Comparison of ENCODE assay signal across 1 cellular context in genomic region chr2:121659933-121660332, GRCh38.
TF ChIP-seq lines count a peak whose summit lies in the region.

No MANE protein-coding gene starts in this region.

TF ChIP-seq in HepG2, 621 proteins besides CTCF, POLR2A, EP300 and RAD21 (continued from another document and continues in another):
- TF ChIP-seq RNF219 (CRISPR knock-in tag; IDR thresholded peaks at IDR 0.05) (no peak), ZNF160 (CRISPR knock-in tag; IDR thresholded peaks at IDR 0.05) (no peak), KIAA2018 (CRISPR knock-in tag; IDR thresholded peaks at IDR 0.05; ENCODE audit: borderline replicate concordance) (no peak), THYN1 (CRISPR knock-in tag; IDR thresholded peaks at IDR 0.05; ENCODE audit: borderline replicate concordance, low read depth) (no peak), BORCS8-MEF2B (CRISPR knock-in tag; IDR thresholded peaks at IDR 0.05) (no peak), HNRNPLL (IDR thresholded peaks at IDR 0.05; ENCODE audit: low read depth, low read length, poor library complexity, severe bottlenecking) (no peak), ZSCAN12 (CRISPR knock-in tag; IDR thresholded peaks at IDR 0.05) (no peak), ZNF337 (CRISPR knock-in tag; IDR thresholded peaks at IDR 0.05; ENCODE audit: borderline replicate concordance, low read depth) (0 out of 2 replicates have a peak, but pooled peaks have one; percentile 50), CEBPB (IDR thresholded peaks at IDR 0.05; ENCODE audit: borderline replicate concordance, low read depth, low read length) (no peak), MTA3 (CRISPR knock-in tag; IDR thresholded peaks at IDR 0.05) (no peak), MXI1 (IDR thresholded peaks at IDR 0.05; ENCODE audit: borderline replicate concordance, low read depth, low read length) (no peak), MLXIP (CRISPR knock-in tag; IDR thresholded peaks at IDR 0.05; ENCODE audit: borderline replicate concordance) (no peak), PLSCR1 (CRISPR knock-in tag; IDR thresholded peaks at IDR 0.05; ENCODE audit: borderline replicate concordance) (no peak), ZNF563 (CRISPR knock-in tag; IDR thresholded peaks at IDR 0.05) (no peak), RARA (CRISPR knock-in tag; IDR thresholded peaks at IDR 0.05) (peak; percentile 89), ZNF878 (CRISPR knock-in tag; IDR thresholded peaks at IDR 0.05) (peak; percentile 47; the same call in 1 of the 2 replicates), HOXA9 (CRISPR knock-in tag; IDR thresholded peaks at IDR 0.05; ENCODE audit: borderline replicate concordance) (no peak), E2F1 (CRISPR knock-in tag; IDR thresholded peaks at IDR 0.05) (no peak), PCBP1 (IDR thresholded peaks at IDR 0.05; ENCODE audit: borderline replicate concordance, low read depth, low read length) (no peak), NFIB (CRISPR knock-in tag; IDR thresholded peaks at IDR 0.05; ENCODE audit: borderline replicate concordance) (no peak), KDM6A (CRISPR knock-in tag; IDR thresholded peaks at IDR 0.05; ENCODE audit: low read depth) (peak; percentile 28; the same call in 1 of the 2 replicates), THAP11 (CRISPR knock-in tag; IDR thresholded peaks at IDR 0.05) (no peak), ZBTB33 (CRISPR knock-in tag; IDR thresholded peaks at IDR 0.05) (no peak), TBX3 (IDR thresholded peaks at IDR 0.05; ENCODE audit: borderline replicate concordance) (no peak), ZNF781 (CRISPR knock-in tag; IDR thresholded peaks at IDR 0.05; ENCODE audit: borderline replicate concordance, not compliant biosample characterization) (no peak), DPF2 (CRISPR knock-in tag; IDR thresholded peaks at IDR 0.05; ENCODE audit: borderline replicate concordance, low read depth) (0 out of 2 replicates have a peak, but pooled peaks have one; percentile 17), PCBP2 (optimal IDR thresholded peaks at IDR 0.05; ENCODE audit: low read depth, low read length, poor library complexity, severe bottlenecking) (no peak), CAMTA2 (CRISPR knock-in tag; IDR thresholded peaks at IDR 0.05; ENCODE audit: borderline replicate concordance) (no peak), ZBTB38 (CRISPR knock-in tag; IDR thresholded peaks at IDR 0.05) (no peak), ZNF329 (CRISPR knock-in tag; IDR thresholded peaks at IDR 0.05; ENCODE audit: low read depth) (no peak), ZNF609 (CRISPR knock-in tag; IDR thresholded peaks at IDR 0.05; ENCODE audit: borderline replicate concordance) (no peak), ZNF530 (CRISPR knock-in tag; IDR thresholded peaks at IDR 0.05; ENCODE audit: low read depth) (no peak), SMAD9 (CRISPR knock-in tag; IDR thresholded peaks at IDR 0.05) (no peak), ZFP36 (IDR thresholded peaks at IDR 0.05; ENCODE audit: borderline replicate concordance, low read depth, low read length, partially characterized antibody) (no peak), ZNF768 (CRISPR knock-in tag; IDR thresholded peaks at IDR 0.05) (no peak)
